19 cellular contexts compared by ENCODE assay signal in genomic region chr17:70776446-70776845, GRCh38.
DNase-seq lines count a peak whose midpoint lies in the region; FAIRE-seq and TF ChIP-seq lines count a peak whose summit lies in the region.
"Had no signal": no experiment of that assay in that cellular context is flagged by ENCODE, and none has a peak within 500 bp of the region (broad histone marks: within the 10 kb centered on the region; RNA-seq: fewer than 3 reads in every experiment).

No MANE protein-coding gene starts in this region.

- no peak overlapping the region for H3K27ac ChIP-seq in OCI-LY3 (ENCODE audit: low read length)

- H3K27me3 ChIP-seq in OCI-LY3 (ENCODE audit: low read depth, low read length), result no peaks in the 10 kb centered on the region
- H3K27me3 ChIP-seq: BE2C had no signal

- no peak overlapping the region for H2AFZ ChIP-seq in OCI-LY3 (ENCODE audit: low read depth, low read length)

- DNase-seq in AG10803 (ENCODE audit: low read depth) (peak; percentile 32), fibroblast of peridontal ligament (ENCODE audit: extremely low read depth) (peak; percentile 61), urothelium cell line (ENCODE audit: low spot score) (no peak), RKO (ENCODE audit: low spot score) (no peak), NCI-H128 (lab: John Stamatoyannopoulos, UW; ENCODE audit: unreplicated experiment) (no peak), middle frontal gyrus (ENCODE audit: extremely low spot score, low spot score) (no peak)
- DNase-seq: BE2C; C1 segment of cervical spinal cord; CD4-positive, CD25-positive, alpha-beta regulatory T cell; CD8-positive, alpha-beta memory T cell; COR-L47; DMS 273 treated with DMSO at 0.1 percent for 48 hours; DND-41; EL; GOT3; H9 had no signal

- peak; percentile 30 for FAIRE-seq in urothelium cell line (lab: Jason Lieb, UNC)
- FAIRE-seq: GM12878, HepG2 had no signal

- peaks cover 34% of the 10 kb centered on the region for H3K4me1 ChIP-seq in OCI-LY3 (ENCODE audit: low read length)

- no peaks in the 10 kb centered on the region for H4K20me1 ChIP-seq in OCI-LY3 (ENCODE audit: insufficient read depth, low read length)

- no peak overlapping the region for H3K4me3 ChIP-seq in AG10803 (ENCODE audit: low read length)
- no peak overlapping the region for H3K4me3 ChIP-seq in OCI-LY3 (ENCODE audit: low read length)
- H3K4me3 ChIP-seq: GM12878 had no signal

- 0 out of 2 replicates have a peak overlapping the region, but pooled peaks have one; percentile 49 for H3K4me2 ChIP-seq in OCI-LY3 (ENCODE audit: low read length)

- no peak overlapping the region for H3K9ac ChIP-seq in OCI-LY3 (ENCODE audit: low read length)

- H3K36me3 ChIP-seq in OCI-LY3 (replicated peaks; ENCODE audit: low read depth, low read length), result no peaks in the 10 kb centered on the region
- H3K36me3 ChIP-seq: BE2C had no signal

- H3K79me2 ChIP-seq in OCI-LY3 (ENCODE audit: low read length), result no peaks in the 10 kb centered on the region

- TF ChIP-seq CTCF in AG10803 (conservative IDR thresholded peaks at IDR 0.05; ENCODE audit: low read length), result no peak
- no peak for TF ChIP-seq CTCF in OCI-LY3 (IDR thresholded peaks at IDR 0.05; ENCODE audit: low read depth, low read length)

- no peaks in the 10 kb centered on the region for H3K9me3 ChIP-seq in OCI-LY3 (ENCODE audit: insufficient read depth, low read length)
- H3K9me3 ChIP-seq: BE2C had no signal

Comparison
In these comparisons a context has a peak if more than half of its experiments do, and no peak if none do; other contexts are left out.
1. DNase-seq: peak in AG10803 (single experiment) and fibroblast of peridontal ligament (single experiment); none in urothelium cell line (single experiment), RKO (single experiment), NCI-H128 (single experiment) and middle frontal gyrus (single experiment).